In genomic region chr19:10566408-10566657, GRCh38 we compare ENCODE assay signal across 8 cellular contexts. TPM values are rescaled to one million over a fixed set of nuclear protein-coding genes. Genes with fewer than 3 reads are reported as not detected.
DNase-seq lines count a peak whose midpoint lies in the region; ATAC-seq and TF ChIP-seq lines count a peak whose summit lies in the region.

No MANE protein-coding gene starts in this region.

- H3K36me3 ChIP-seq in ACC112 (ENCODE audit: insufficient read depth, low read length) (no peaks in the 10 kb centered on the region), KMS-11 (ENCODE audit: insufficient read depth) (no peaks in the 10 kb centered on the region)
- peaks cover 0 to 21% (median 0%) of the 10 kb centered on the region in 3 experiments for H3K36me3 ChIP-seq in naive thymus-derived CD4-positive, alpha-beta T cell (ENCODE audit: control insufficient read depth in 2 of 3, insufficient read depth in 3 of 3, low read length in 3 of 3)

- peak overlapping the region; percentile 92 to 100 (median 97) for H3K4me3 Mint-ChIP-seq in naive thymus-derived CD4-positive, alpha-beta T cell

- no peak for ATAC-seq in naive thymus-derived CD4-positive, alpha-beta T cell
- no peak for ATAC-seq in GM18858 (IDR thresholded peaks at IDR 0.05; ENCODE audit: unreplicated experiment)

- intact Hi-C loops in naive thymus-derived CD4-positive, alpha-beta T cell (cut with micrococcal nuclease) = loop anchor here (1.0 to 10.0 kb wide), 14 partner anchors 12 to 749 kb away; partner anchors contain the start of genes ILF3 (in 2 of the 2), ANGPTL6 (in 1 of the 2), ATG4D (in 1 of the 2) and CARM1 (in 1 of the 2)

- H2AFZ ChIP-seq in ACC112 (ENCODE audit: low read length, unreplicated experiment) (peak overlapping the region; percentile 14), KMS-11 (ENCODE audit: low read depth) (no peak overlapping the region)

- H3K4me3 ChIP-seq in ACC112 (ENCODE audit: low read depth, low read length) (peak overlapping the region; percentile 76), KMS-11 (IDR thresholded peaks at IDR 0.05; ENCODE audit: insufficient read depth, low read depth, low read length) (no peak overlapping the region), choroid plexus epithelial cell (ENCODE audit: low read depth, low read length) (peak overlapping the region; percentile 90)
- peak overlapping the region; percentile 84 for H3K4me3 ChIP-seq in naive thymus-derived CD4-positive, alpha-beta T cell (ENCODE audit: low read length)

- H3K27me3 ChIP-seq in ACC112 (ENCODE audit: insufficient read depth, low read length) (no peaks in the 10 kb centered on the region), KMS-11 (ENCODE audit: insufficient read depth, low read depth) (0 out of 2 replicates have a peak, but pooled peaks cover 4% of the 10 kb centered on the region)
- no peaks in the 10 kb centered on the region for H3K27me3 ChIP-seq in naive thymus-derived CD4-positive, alpha-beta T cell (ENCODE audit: control insufficient read depth in 2 of 2, insufficient read depth in 2 of 2, low read length in 2 of 2)

- H3K79me2 ChIP-seq in ACC112 (ENCODE audit: control insufficient read depth, insufficient read depth, low read length, unreplicated experiment) = peaks cover 31% of the 10 kb centered on the region
- peaks cover 17% of the 10 kb centered on the region for H3K79me2 ChIP-seq in KMS-11 (ENCODE audit: insufficient read depth, low read depth)

- H3K9me3 Mint-ChIP-seq in naive thymus-derived CD4-positive, alpha-beta T cell = peaks cover 0 to 9% (median 0%) of the 10 kb centered on the region in 11 donors

- H3K27me3 Mint-ChIP-seq in naive thymus-derived CD4-positive, alpha-beta T cell = peaks cover 0 to 5% (median 0%) of the 10 kb centered on the region in 5 donors

- POLR2A ChIA-PET in naive thymus-derived CD4-positive, alpha-beta T cell (lab: Charles Lee) = interaction anchor here (0.5 to 12.8 kb wide), 10 partner anchors 13 to 773 kb away, joined by 3 to 126 read pairs (median 4); partner anchors contain the start of genes ATG4D and S1PR5

- no peaks in the 10 kb centered on the region for H3K9me3 ChIP-seq in naive thymus-derived CD4-positive, alpha-beta T cell (ENCODE audit: control insufficient read depth in 2 of 3, low read length in 3 of 3)

- H3K9ac ChIP-seq in KMS-11 = no peak overlapping the region

- CTCF ChIA-PET in naive thymus-derived CD4-positive, alpha-beta T cell (lab: Charles Lee) = interaction anchor here (0.5 to 1.8 kb wide), 3 partner anchors 24 to 388 kb away, joined by 3 to 9 read pairs (median 4); no protein-coding TSS in a partner anchor

- no peak for TF ChIP-seq CTCF in KMS-11 (conservative IDR thresholded peaks at IDR 0.05; ENCODE audit: low read depth, low read length)
- no peak for TF ChIP-seq CTCF in choroid plexus epithelial cell (conservative IDR thresholded peaks at IDR 0.05; ENCODE audit: low read depth, low read length)

- H4K20me1 ChIP-seq in KMS-11 (ENCODE audit: insufficient read depth) = no peaks in the 10 kb centered on the region

- H3K27ac ChIP-seq in ACC112 (ENCODE audit: low read depth, low read length) = peak overlapping the region; percentile 65
- no peak overlapping the region for H3K27ac ChIP-seq in KMS-11
- peak overlapping the region; percentile 92 for H3K27ac ChIP-seq in naive thymus-derived CD4-positive, alpha-beta T cell (ENCODE audit: low read depth, low read length)

- peaks cover 0 to 32% (median 5%) of the 10 kb centered on the region in 5 donors for H3K36me3 Mint-ChIP-seq in naive thymus-derived CD4-positive, alpha-beta T cell

- peak overlapping the region; percentile 94 to 99 (median 96) for H3K27ac Mint-ChIP-seq in naive thymus-derived CD4-positive, alpha-beta T cell

- H3K4me1 Mint-ChIP-seq in naive thymus-derived CD4-positive, alpha-beta T cell = peaks cover 28 to 54% (median 44%) of the 10 kb centered on the region in 7 donors

- H3K4me2 ChIP-seq in KMS-11 = peak overlapping the region; percentile 72; the same call in 1 of the 2 replicates

- no peak for DNase-seq in choroid plexus epithelial cell (ENCODE audit: low read depth)
- no peak for DNase-seq in naive thymus-derived CD4-positive, alpha-beta T cell
- DNase-seq in NCI-H526 (lab: John Stamatoyannopoulos, UW) = no peak
- no peak for DNase-seq in NK-92 (lab: John Stamatoyannopoulos, UW; ENCODE audit: unreplicated experiment)
- no peak for DNase-seq in putamen (ENCODE audit: low spot score)

- H3K4me1 ChIP-seq in ACC112 (ENCODE audit: control insufficient read depth, insufficient read depth, low read length, unreplicated experiment) (peaks cover 21% of the 10 kb centered on the region), KMS-11 (ENCODE audit: low read depth, poor library complexity, severe bottlenecking) (peaks cover 38% of the 10 kb centered on the region)
- H3K4me1 ChIP-seq in naive thymus-derived CD4-positive, alpha-beta T cell (ENCODE audit: control insufficient read depth in 2 of 2, insufficient read depth in 2 of 2, low read length in 2 of 2) = peaks cover 26 to 28% of the 10 kb centered on the region in 2 donors

RNA-seq across cellular contexts. Expression of gene KRI1, which starts 0.5 kb away (rescaled TPM):
- total RNA-seq in naive thymus-derived CD4-positive, alpha-beta T cell = 10 to 100 TPM; 48.4 to 84.1 (median 60.4) TPM
- 10 to 100 TPM; 13.7 to 47.6 TPM for polyA plus RNA-seq in naive thymus-derived CD4-positive, alpha-beta T cell

RNA-seq across cellular contexts. Expression of gene CDKN2D, which starts 2.4 kb away (rescaled TPM):
- 10 to 100 TPM; 20.5 to 73.9 (median 47.5) TPM for total RNA-seq in naive thymus-derived CD4-positive, alpha-beta T cell
- 100 to 1,000 TPM in 1 of 2 donors, 10 to 100 TPM in 1; 72.9 to 102 TPM for polyA plus RNA-seq in naive thymus-derived CD4-positive, alpha-beta T cell

RNA-seq across cellular contexts. Expression of gene AP1M2, which starts 20.8 kb away (rescaled TPM):
- total RNA-seq in naive thymus-derived CD4-positive, alpha-beta T cell = not detected
- not detected for polyA plus RNA-seq in naive thymus-derived CD4-positive, alpha-beta T cell

RNA-seq across cellular contexts. Expression of gene ATG4D, which starts 22.6 kb away (rescaled TPM):
- 10 to 100 TPM; 41.7 to 70.3 (median 56.7) TPM for total RNA-seq in naive thymus-derived CD4-positive, alpha-beta T cell
- polyA plus RNA-seq in naive thymus-derived CD4-positive, alpha-beta T cell = 10 to 100 TPM; 12.9 to 21.8 TPM

RNA-seq across cellular contexts. Expression of gene S1PR5, which starts 49.1 kb away (rescaled TPM):
- total RNA-seq in naive thymus-derived CD4-positive, alpha-beta T cell = 10 to 100 TPM in 1 of 5 experiments, 1 to 10 TPM in 1, under 1 TPM in 2, not detected in 1; 0.51 to 22.0 (median 3.5) TPM
- under 1 TPM; 0.53 to 0.55 TPM for polyA plus RNA-seq in naive thymus-derived CD4-positive, alpha-beta T cell
